In the genomic region with DNA sequence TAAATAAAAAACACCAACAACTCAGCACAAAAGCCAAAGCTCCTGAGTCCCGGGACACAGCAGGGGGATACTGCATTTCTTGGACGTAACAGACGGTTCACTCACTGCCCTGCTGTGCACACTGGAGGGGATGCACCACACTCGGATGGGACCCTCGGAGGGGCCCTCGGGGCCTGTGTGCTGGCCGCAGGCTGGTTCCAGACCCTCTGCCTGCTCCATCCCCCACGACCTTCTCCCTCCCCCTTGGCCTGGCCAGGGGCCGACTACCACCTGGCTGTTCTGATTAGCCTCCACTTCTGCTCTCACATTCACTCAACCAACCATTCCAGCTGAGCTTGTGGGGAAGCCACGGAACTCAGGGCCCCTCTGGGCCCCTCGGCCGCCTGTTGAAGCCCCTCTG, we compare ENCODE assay signal across 24 cellular contexts.
"Had no signal": no experiment of that assay in that cellular context is flagged by ENCODE, and none has a peak within 500 bp of the region (broad histone marks: within the 10 kb centered on the region; RNA-seq: fewer than 3 reads in every experiment).

No MANE protein-coding gene starts in this region.

- H3K27me3 ChIP-seq: brain microvascular endothelial cell, esophagus squamous epithelium, pancreas, SJCRH30, upper lobe of left lung had no signal

- H3K4me1 Mint-ChIP-seq: activated CD4-positive, alpha-beta T cell treated with anti-CD3 and anti-CD28 coated beads for 36 hours; endodermal cell; naive thymus-derived CD4-positive, alpha-beta T cell; neural crest cell had no signal

- H3K27me3 Mint-ChIP-seq: activated CD4-positive, alpha-beta T cell treated with anti-CD3 and anti-CD28 coated beads for 36 hours; activated naive CD8-positive, alpha-beta T cell; naive thymus-derived CD4-positive, alpha-beta T cell had no signal

- H3K4me3 Mint-ChIP-seq: activated CD4-positive, alpha-beta T cell treated with anti-CD3 and anti-CD28 coated beads for 36 hours; activated naive CD8-positive, alpha-beta T cell; activated T-cell treated with anti-CD3 and anti-CD28 coated beads, Interleukin-2, amount 50 U/mL, for 72 hours; endodermal cell; naive thymus-derived CD4-positive, alpha-beta T cell; neural crest cell had no signal

- H3K4me1 ChIP-seq: pancreas, prostate gland, upper lobe of left lung had no signal

- H3K27ac Mint-ChIP-seq: activated CD4-positive, alpha-beta T cell treated with anti-CD3 and anti-CD28 coated beads for 36 hours; activated naive CD8-positive, alpha-beta T cell; activated T-cell treated with anti-CD3 and anti-CD28 coated beads, Interleukin-2, amount 50 U/mL, for 72 hours; endodermal cell; naive thymus-derived CD4-positive, alpha-beta T cell had no signal

- DNase-seq: activated CD4-positive, alpha-beta T cell treated with anti-CD3 and anti-CD28 coated beads for 36 hours; activated CD4-positive, CD25-positive, alpha-beta regulatory T cell; activated effector memory CD4-positive, alpha-beta T cell treated with Interleukin-2 at 50 U/mL for 16 hours; activated naive CD4-positive, alpha-beta T cell treated with Interleukin-2 at 50 U/mL for 16 hours; activated T-cell treated with anti-CD3 and anti-CD28 coated beads for 4 hours; activated T-cell treated with anti-CD3 and anti-CD28 coated beads, Interleukin-2, amount 50 U/mL, for 72 hours; aorta; brain microvascular endothelial cell; endodermal cell; esophagus squamous epithelium; islet precursor cell; left ventricle myocardium inferior; naive thymus-derived CD4-positive, alpha-beta T cell; pancreas; stimulated activated naive CD4-positive, alpha-beta T cell treated with Interleukin-2 at 50 U/mL for 16 hours; T-helper 2 cell; upper lobe of left lung had no signal

- H3K9me3 Mint-ChIP-seq: activated T-cell treated with anti-CD3 and anti-CD28 coated beads, Interleukin-2, amount 50 U/mL, for 72 hours; endodermal cell; naive thymus-derived CD4-positive, alpha-beta T cell; neural crest cell had no signal

- FAIRE-seq: frontal cortex, pancreas had no signal

- H3K4me3 ChIP-seq: esophagus squamous epithelium, left ventricle myocardium inferior, lung, pancreas, prostate gland, SJCRH30, upper lobe of left lung had no signal

- H3K9me3 ChIP-seq: esophagus squamous epithelium, left ventricle myocardium inferior, pancreas, prostate gland, SJCRH30, upper lobe of left lung had no signal

- ATAC-seq: activated CD4-positive, alpha-beta T cell treated with anti-CD3 and anti-CD28 coated beads for 36 hours; activated T-cell treated with anti-CD3 and anti-CD28 coated beads, Interleukin-2, amount 50 U/mL, for 72 hours; naive thymus-derived CD4-positive, alpha-beta T cell; pancreas; SK-N-SH treated with all-trans-retinoic acid at 6 μM for 48 hours had no signal

- H3K36me3 ChIP-seq: pancreas, prostate gland, upper lobe of left lung had no signal

- H3K27ac ChIP-seq: brain microvascular endothelial cell, left ventricle myocardium inferior, pancreas, prostate gland, SJCRH30, upper lobe of left lung had no signal
